2 cellular contexts compared by ENCODE assay signal in the genomic region with DNA sequence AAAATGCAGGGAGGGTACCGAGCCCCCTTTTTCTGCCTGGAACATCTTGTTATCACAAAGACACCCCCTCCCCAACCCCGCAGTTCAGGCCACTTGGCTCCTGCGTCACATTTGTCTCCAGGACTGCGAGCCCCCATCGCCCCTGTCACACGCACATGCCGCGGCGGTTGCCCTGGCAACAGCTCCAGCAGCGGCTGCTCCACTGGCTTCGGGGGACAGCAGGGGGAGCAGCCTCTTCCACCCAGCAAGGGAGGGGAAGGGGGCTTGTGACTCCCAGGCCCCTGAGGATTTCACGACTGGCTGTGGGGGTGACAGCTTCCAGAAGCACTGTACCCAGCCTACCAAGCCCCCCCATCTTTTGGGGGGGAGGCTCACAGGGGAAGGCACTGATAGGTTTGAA.
A peak's percentile ranks its signal among the peaks of the same experiment; 100 is the strongest.
TF ChIP-seq lines count a peak whose summit lies in the region.

No MANE protein-coding gene starts in this region.

TF ChIP-seq in HepG2, 621 proteins besides CTCF, POLR2A, EP300 and RAD21:
- TF ChIP-seq HNRNPLL (IDR thresholded peaks at IDR 0.05; ENCODE audit: low read depth, low read length, poor library complexity, severe bottlenecking) (peak; percentile 99), RFX1 (IDR thresholded peaks at IDR 0.05) (peak; percentile 69), ZNF761 (CRISPR knock-in tag; conservative IDR thresholded peaks at IDR 0.05) (no peak), RFX3 (CRISPR knock-in tag; IDR thresholded peaks at IDR 0.05) (peak; percentile 77), ZNF562 (CRISPR knock-in tag; IDR thresholded peaks at IDR 0.05; ENCODE audit: borderline replicate concordance) (no peak), NAIF1 (CRISPR knock-in tag; IDR thresholded peaks at IDR 0.05; ENCODE audit: borderline replicate concordance) (peak; percentile 83)

TF ChIP-seq in H1, 55 proteins besides CTCF, POLR2A, EP300 and RAD21:
- TF ChIP-seq JUND (IDR thresholded peaks at IDR 0.05; ENCODE audit: low read length) = no peak
- TF ChIP-seq CHD2 (IDR thresholded peaks at IDR 0.05; ENCODE audit: low read length) = no peak
- no peak for TF ChIP-seq BCL11A (IDR thresholded peaks at IDR 0.05; ENCODE audit: low read depth in 2 of 2, low read length in 2 of 2)
- TF ChIP-seq, protein P1, sequence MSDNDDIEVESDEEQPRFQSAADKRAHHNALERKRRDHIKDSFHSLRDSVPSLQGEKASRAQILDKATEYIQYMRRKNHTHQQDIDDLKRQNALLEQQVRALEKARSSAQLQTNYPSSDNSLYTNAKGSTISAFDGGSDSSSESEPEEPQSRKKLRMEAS (IDR thresholded peaks at IDR 0.05) = 0 out of 2 replicates have a peak, but pooled peaks have one; percentile 27
- 0 out of 4 replicates have a peak, but pooled peaks of 1 of the 2 experiments have one; percentile 51 for TF ChIP-seq SIN3A (conservative IDR thresholded peaks at IDR 0.05 in 1 of 2, IDR thresholded peaks at IDR 0.05 in 1 of 2; ENCODE audit: low read depth in 1 of 2, low read length in 2 of 2)
- no peak for TF ChIP-seq TBP (IDR thresholded peaks at IDR 0.05; ENCODE audit: low read depth, low read length)
- TF ChIP-seq, protein P2, sequence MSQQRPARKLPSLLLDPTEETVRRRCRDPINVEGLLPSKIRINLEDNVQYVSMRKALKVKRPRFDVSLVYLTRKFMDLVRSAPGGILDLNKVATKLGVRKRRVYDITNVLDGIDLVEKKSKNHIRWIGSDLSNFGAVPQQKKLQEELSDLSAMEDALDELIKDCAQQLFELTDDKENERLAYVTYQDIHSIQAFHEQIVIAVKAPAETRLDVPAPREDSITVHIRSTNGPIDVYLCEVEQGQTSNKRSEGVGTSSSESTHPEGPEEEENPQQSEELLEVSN (IDR thresholded peaks at IDR 0.05) = no peak
- TF ChIP-seq PHF8 (conservative IDR thresholded peaks at IDR 0.05; ENCODE audit: low read depth, low read length) = no peak
